ENCODE assay signal across 8 cellular contexts in genomic region chr19:5953680-5954213, GRCh38. TPM values are rescaled to one million over a fixed set of nuclear protein-coding genes. Genes with fewer than 3 reads are reported as not detected.
DNase-seq lines count a peak whose midpoint lies in the region; ATAC-seq and TF ChIP-seq lines count a peak whose summit lies in the region.

No MANE protein-coding gene starts in this region.

- H3K79me2 ChIP-seq in KMS-11 (ENCODE audit: insufficient read depth, low read depth), result peaks cover 83% of the 10 kb centered on the region

- H3K9ac ChIP-seq in KMS-11, result no peak overlapping the region

- DNase-seq in activated T-cell treated with anti-CD3 and anti-CD28 coated beads, Interleukin-2, amount 50 U/mL, for 24 hours, result peak; percentile 57
- no peak for DNase-seq in left ventricle myocardium superior
- peak; percentile 30 for DNase-seq in stimulated activated naive CD4-positive, alpha-beta T cell treated with Interleukin-2 at 50 U/mL for 16 hours (lab: John Stamatoyannopoulos, UW)
- no peak for DNase-seq in kidney tubule cell (ENCODE audit: low spot score)
- no peak for DNase-seq in foreskin keratinocyte
- DNase-seq in dedifferentiated amniotic fluid mesenchymal stem cell (ENCODE audit: extremely low spot score), result no peak
- DNase-seq in activated gamma-delta T cell treated with Interleukin-2 at 50 U/mL for 16 hours, result no peak

- H2AFZ ChIP-seq in KMS-11 (ENCODE audit: low read depth), result no peak overlapping the region

- no peaks in the 10 kb centered on the region for H3K27me3 Mint-ChIP-seq in activated T-cell treated with anti-CD3 and anti-CD28 coated beads, Interleukin-2, amount 50 U/mL, for 24 hours

- H3K27ac ChIP-seq in KMS-11, result no peak overlapping the region; the same call in 1 of the 2 replicates
- H3K27ac ChIP-seq in foreskin keratinocyte, result no peak overlapping the region

- peaks cover 82% of the 10 kb centered on the region for H3K36me3 Mint-ChIP-seq in activated T-cell treated with anti-CD3 and anti-CD28 coated beads, Interleukin-2, amount 50 U/mL, for 24 hours (ENCODE audit: low read depth)

- peaks cover 43% of the 10 kb centered on the region for H3K4me1 ChIP-seq in KMS-11 (ENCODE audit: low read depth, poor library complexity, severe bottlenecking)
- H3K4me1 ChIP-seq in foreskin keratinocyte, result no peaks in the 10 kb centered on the region

- H3K27me3 ChIP-seq in KMS-11 (ENCODE audit: insufficient read depth, low read depth) (no peaks in the 10 kb centered on the region), foreskin keratinocyte (no peaks in the 10 kb centered on the region)

- peaks cover 95% of the 10 kb centered on the region for H3K4me1 Mint-ChIP-seq in activated T-cell treated with anti-CD3 and anti-CD28 coated beads, Interleukin-2, amount 50 U/mL, for 24 hours (ENCODE audit: low read depth)

- H3K9me3 Mint-ChIP-seq in activated T-cell treated with anti-CD3 and anti-CD28 coated beads, Interleukin-2, amount 50 U/mL, for 24 hours, result no peaks in the 10 kb centered on the region

- TF ChIP-seq CTCF in KMS-11 (conservative IDR thresholded peaks at IDR 0.05; ENCODE audit: low read depth, low read length) (no peak), foreskin keratinocyte (conservative IDR thresholded peaks at IDR 0.05) (no peak)

- H3K27ac Mint-ChIP-seq in activated T-cell treated with anti-CD3 and anti-CD28 coated beads, Interleukin-2, amount 50 U/mL, for 24 hours, result peak overlapping the region; percentile 96

- H3K36me3 ChIP-seq in KMS-11 (ENCODE audit: insufficient read depth), result no peaks in the 10 kb centered on the region

- no peak overlapping the region for H3K4me3 ChIP-seq in KMS-11 (IDR thresholded peaks at IDR 0.05; ENCODE audit: insufficient read depth, low read depth, low read length)

- intact Hi-C loops in left ventricle myocardium superior (cut with micrococcal nuclease), result no loop called here

- peaks cover 8% of the 10 kb centered on the region; the same call in 1 of the 2 replicates for H4K20me1 ChIP-seq in KMS-11 (ENCODE audit: insufficient read depth)

- ATAC-seq in left ventricle myocardium superior (peak; percentile 4), foreskin keratinocyte (no peak)

- H3K4me3 Mint-ChIP-seq in activated T-cell treated with anti-CD3 and anti-CD28 coated beads, Interleukin-2, amount 50 U/mL, for 24 hours, result peak overlapping the region; percentile 56

- H3K4me2 ChIP-seq in KMS-11, result peak overlapping the region; percentile 21

RNA-seq across cellular contexts. Expression of gene RANBP3, which starts 24.2 kb away (rescaled TPM):
- total RNA-seq in left ventricle myocardium superior (76.6 TPM), foreskin keratinocyte (54.7 and 56.3 TPM in 2 replicates)
- polyA plus RNA-seq in foreskin keratinocyte, result 47.2 and 53.1 TPM in 2 replicates

RNA-seq across cellular contexts. Expression of gene CAPS, which starts 39.7 kb away (rescaled TPM):
- total RNA-seq in left ventricle myocardium superior (4.1 TPM), foreskin keratinocyte (1.4 and 2.6 TPM in 2 replicates)
- 1.4 and 2.9 TPM in 2 replicates for polyA plus RNA-seq in foreskin keratinocyte

RNA-seq across cellular contexts. Expression of gene VMAC, which starts 49.1 kb away (rescaled TPM):
- total RNA-seq in left ventricle myocardium superior (2.2 TPM), foreskin keratinocyte (1.5 and 2.1 TPM in 2 replicates)
- 0.89 and 1.2 TPM in 2 replicates for polyA plus RNA-seq in foreskin keratinocyte

RNA-seq across cellular contexts. Expression of gene NDUFA11, which starts 50.2 kb away (rescaled TPM):
- 558 TPM for total RNA-seq in left ventricle myocardium superior
- 283 and 287 TPM in 2 replicates for total RNA-seq in foreskin keratinocyte
- polyA plus RNA-seq in foreskin keratinocyte, result 511 and 568 TPM in 2 replicates

Comparison
In these comparisons a context has a peak if more than half of its experiments do, and no peak if none do; other contexts are left out.
1. DNase-seq: peak in activated T-cell treated with anti-CD3 and anti-CD28 coated beads, Interleukin-2, amount 50 U/mL, for 24 hours (single experiment) and stimulated activated naive CD4-positive, alpha-beta T cell treated with Interleukin-2 at 50 U/mL for 16 hours (single experiment); none in left ventricle myocardium superior (single experiment), kidney tubule cell (single experiment), foreskin keratinocyte (0 of 2), dedifferentiated amniotic fluid mesenchymal stem cell (single experiment) and activated gamma-delta T cell treated with Interleukin-2 at 50 U/mL for 16 hours (single experiment).